ENCODE assay signal across 17 cellular contexts in genomic region chr11:26134053-26134452, GRCh38.
DNase-seq lines count a peak whose midpoint lies in the region; ATAC-seq, FAIRE-seq and TF ChIP-seq lines count a peak whose summit lies in the region.
"Had no signal": no experiment of that assay in that cellular context is flagged by ENCODE, and none has a peak within 500 bp of the region (broad histone marks: within the 10 kb centered on the region; RNA-seq: fewer than 3 reads in every experiment).

No MANE protein-coding gene starts in this region.

- no peaks in the 10 kb centered on the region for H3K36me3 ChIP-seq in OCI-LY3 (replicated peaks; ENCODE audit: low read depth, low read length)
- no peaks in the 10 kb centered on the region for H3K36me3 ChIP-seq in GM12878 (ENCODE audit: control insufficient read depth in 2 of 2, insufficient read depth in 2 of 2, low read length in 1 of 2)

- no peak for ATAC-seq in GM12878
- ATAC-seq in GM19395 (IDR thresholded peaks at IDR 0.05; ENCODE audit: unreplicated experiment), result no peak

- TF ChIP-seq CTCF in LNCAP (IDR thresholded peaks at IDR 0.05), result peak; percentile 28; the same call in 1 of the 2 replicates
- TF ChIP-seq CTCF in OCI-LY3 (IDR thresholded peaks at IDR 0.05; ENCODE audit: low read depth, low read length), result peak; percentile 63
- peak in 1 of 3 experiments; percentile 4; a peak in 1 of 6 replicates for TF ChIP-seq CTCF in GM12878 (IDR thresholded peaks at IDR 0.05 in 2 of 3, conservative IDR thresholded peaks at IDR 0.05 in 1 of 3; ENCODE audit: control insufficient read depth in 2 of 3, extremely low read depth in 1 of 3, insufficient read depth in 1 of 3, low read depth in 3 of 3, low read length in 3 of 3)

- in situ Hi-C loops in GM12878 (cut with MboI), result no loop called here

- H3K4me2 ChIP-seq in OCI-LY3 (ENCODE audit: low read length) (no peak overlapping the region), GM12878 (ENCODE audit: control insufficient read depth, insufficient read depth) (no peak overlapping the region)

- 4% methylated on average over 1 of the region's 1 CpG for WGBS in GM12878 (ENCODE audit: insufficient coverage, insufficient replicate concordance, low lambda C conversion rate, missing lambda C conversion rate)

- no peak overlapping the region for H2AFZ ChIP-seq in OCI-LY3 (ENCODE audit: low read depth, low read length)
- no peak overlapping the region for H2AFZ ChIP-seq in GM12878 (ENCODE audit: control insufficient read depth, low read depth, low read length)

- POLR2A ChIA-PET in GM12878 (lab: Charles Lee), result no interaction called here

- no peak for TF ChIP-seq POLR2A in GM12891 (IDR thresholded peaks at IDR 0.05; ENCODE audit: low read depth, low read length)
- TF ChIP-seq POLR2A in GM12878 (IDR thresholded peaks at IDR 0.05; ENCODE audit: low read depth, low read length), result no peak

- peak; percentile 51 for TF ChIP-seq RAD21 in GM12878 (IDR thresholded peaks at IDR 0.05; ENCODE audit: insufficient read depth, low read depth, low read length)

- TF ChIP-seq EP300 in GM12878 (IDR thresholded peaks at IDR 0.05; ENCODE audit: borderline replicate concordance in 1 of 2, control insufficient read depth in 1 of 2, low read depth in 2 of 2, low read length in 2 of 2), result no peak

- CTCF ChIA-PET in GM12878 (lab: Yijun Ruan, JAX), result interaction anchor here (0.9 to 3.9 kb wide), 6 partner anchors 10 to 159 kb away, joined by 3 to 46 read pairs (median 4); no protein-coding TSS in a partner anchor

- SMC1A ChIA-PET in GM12878 (lab: Charles Lee; ENCODE audit: uncharacterized antibody, unreplicated experiment), result interaction anchor here (0.6 to 1.8 kb wide), 3 partner anchors 105 to 243 kb away, joined by 3 to 16 read pairs (median 3); no protein-coding TSS in a partner anchor

- BruUV-seq in GM12878 (replicated peaks; lab: Mats Ljungman, UMichigan), result no TSS peak

- DNase-seq in GM12891 (ENCODE audit: insufficient read length, low spot score), result no peak
- no peak for DNase-seq in GM12878 (ENCODE audit: low read depth, low spot score)
- DNase-seq in NCI-H510A treated with DMSO at 0.1 percent for 48 hours (lab: John Stamatoyannopoulos, UW), result no peak
- DNase-seq in effector CD4-positive, alpha-beta T cell, result no peak
- no peak for DNase-seq in NCI-H1694 treated with DMSO at 0.1 percent for 48 hours (lab: John Stamatoyannopoulos, UW)
- DNase-seq: CD4-positive, alpha-beta T cell; DMS79; EL; GOT3; H9; IMR-90 had no signal

- FAIRE-seq in GM12891 (lab: Jason Lieb, UNC) (peak; percentile 13), GM12878 (lab: Jason Lieb, UNC) (no peak)
- FAIRE-seq: A204.1, G401.6, GM18507 had no signal

- H3K4me3 ChIP-seq in OCI-LY3 (ENCODE audit: low read length) (no peak overlapping the region), GM12878 (no peak overlapping the region)

- H3K9ac ChIP-seq in OCI-LY3 (ENCODE audit: low read length) (no peak overlapping the region), GM12878 (ENCODE audit: control insufficient read depth, insufficient read depth, low read length) (no peak overlapping the region)

- H4K20me1 ChIP-seq in OCI-LY3 (ENCODE audit: insufficient read depth, low read length) (no peaks in the 10 kb centered on the region), GM12878 (ENCODE audit: control insufficient read depth, insufficient read depth) (no peaks in the 10 kb centered on the region)

- peaks cover 27% of the 10 kb centered on the region for H3K4me1 ChIP-seq in OCI-LY3 (ENCODE audit: low read length)
- H3K4me1 ChIP-seq in GM12878 (ENCODE audit: control insufficient read depth, insufficient read depth, low read length), result no peaks in the 10 kb centered on the region

- no peak overlapping the region for H3K27ac ChIP-seq in OCI-LY3 (ENCODE audit: low read length)
- no peak overlapping the region for H3K27ac ChIP-seq in GM12878 (ENCODE audit: control insufficient read depth, insufficient read depth)

- RAD21 ChIA-PET in GM12878 (lab: Charles Lee; ENCODE audit: unreplicated experiment), result interaction anchor here (2.3 kb wide), 1 partner anchor 153 kb away, joined by 20 read pairs; no protein-coding TSS in a partner anchor

- H3K79me2 ChIP-seq in OCI-LY3 (ENCODE audit: low read length) (no peaks in the 10 kb centered on the region), GM12878 (ENCODE audit: control insufficient read depth, insufficient read depth, low read length) (no peaks in the 10 kb centered on the region)

- H3K9me3 ChIP-seq in OCI-LY3 (ENCODE audit: insufficient read depth, low read length), result no peaks in the 10 kb centered on the region
- no peaks in the 10 kb centered on the region for H3K9me3 ChIP-seq in GM12878 (replicated peaks; ENCODE audit: control insufficient read depth, insufficient read depth, low read length)

- intact Hi-C loops in GM12878 (cut with micrococcal nuclease; ENCODE audit: unreplicated experiment), result loop anchor here (1.0 kb wide), 1 partner anchor 142 kb away; no protein-coding TSS in a partner anchor

- H3K27me3 ChIP-seq in OCI-LY3 (ENCODE audit: low read depth, low read length) (no peaks in the 10 kb centered on the region), GM12878 (replicated peaks in 1 of 2; ENCODE audit: control insufficient read depth in 2 of 2, insufficient read depth in 2 of 2, low read length in 1 of 2) (no peaks in the 10 kb centered on the region)

TF ChIP-seq in GM12891, 5 proteins besides CTCF, POLR2A, EP300 and RAD21:
- no peak for TF ChIP-seq POLR2AphosphoS5 (IDR thresholded peaks at IDR 0.05; ENCODE audit: low read depth, low read length)
- no peak for TF ChIP-seq PAX5 (IDR thresholded peaks at IDR 0.05; ENCODE audit: insufficient read depth, low read length, severe bottlenecking)
- TF ChIP-seq TAF1 (IDR thresholded peaks at IDR 0.05; ENCODE audit: low read depth, low read length), result no peak
- TF ChIP-seq POU2F2 (IDR thresholded peaks at IDR 0.05; ENCODE audit: low read depth, low read length), result no peak
- TF ChIP-seq SPI1 (IDR thresholded peaks at IDR 0.05; ENCODE audit: low read depth, low read length), result no peak

TF ChIP-seq in GM12878, 131 proteins besides CTCF, POLR2A, EP300 and RAD21:
- TF ChIP-seq SMC3 (IDR thresholded peaks at IDR 0.05; ENCODE audit: borderline replicate concordance, low read length), result peak; percentile 33; the same call in 1 of the 2 replicates
- TF ChIP-seq, protein P1, sequence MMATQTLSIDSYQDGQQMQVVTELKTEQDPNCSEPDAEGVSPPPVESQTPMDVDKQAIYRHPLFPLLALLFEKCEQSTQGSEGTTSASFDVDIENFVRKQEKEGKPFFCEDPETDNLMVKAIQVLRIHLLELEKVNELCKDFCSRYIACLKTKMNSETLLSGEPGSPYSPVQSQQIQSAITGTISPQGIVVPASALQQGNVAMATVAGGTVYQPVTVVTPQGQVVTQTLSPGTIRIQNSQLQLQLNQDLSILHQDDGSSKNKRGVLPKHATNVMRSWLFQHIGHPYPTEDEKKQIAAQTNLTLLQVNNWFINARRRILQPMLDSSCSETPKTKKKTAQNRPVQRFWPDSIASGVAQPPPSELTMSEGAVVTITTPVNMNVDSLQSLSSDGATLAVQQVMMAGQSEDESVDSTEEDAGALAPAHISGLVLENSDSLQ (IDR thresholded peaks at IDR 0.05), result no peak
